8 cellular contexts compared by ENCODE assay signal in genomic region chr11:118152020-118152551, GRCh38. TPM values are rescaled to one million over a fixed set of nuclear protein-coding genes. Genes with fewer than 3 reads are reported as not detected.
DNase-seq lines count a peak whose midpoint lies in the region; ATAC-seq lines count a peak whose summit lies in the region.

No MANE protein-coding gene starts in this region.

- H4K20me1 ChIP-seq in BLaER1 = peaks cover 29% of the 10 kb centered on the region; the same call in 1 of the 2 replicates

- peak overlapping the region; percentile 96 for H3K4me2 ChIP-seq in BLaER1

- H2AFZ ChIP-seq in neuron (ENCODE audit: low read depth, low read length) = peak overlapping the region; percentile 97

- no peak overlapping the region for H3K27ac ChIP-seq in BLaER1
- no peak overlapping the region for H3K27ac ChIP-seq in effector memory CD4-positive, alpha-beta T cell (ENCODE audit: insufficient read depth, low read length, poor library complexity, severe bottlenecking)

- no peak overlapping the region for H3K9ac ChIP-seq in BLaER1

- H3K4me1 ChIP-seq in BLaER1 = peaks cover 17% of the 10 kb centered on the region
- H3K4me1 ChIP-seq in effector memory CD4-positive, alpha-beta T cell (ENCODE audit: control insufficient read depth, insufficient read depth, low read length, poor library complexity, severe bottlenecking) = peaks cover 16% of the 10 kb centered on the region
- peaks cover 11% of the 10 kb centered on the region for H3K4me1 ChIP-seq in neuron (ENCODE audit: insufficient read depth, low read length)

- ATAC-seq in HG03159 (IDR thresholded peaks at IDR 0.05; ENCODE audit: unreplicated experiment) = no peak
- ATAC-seq in sciatic nerve = no peak
- ATAC-seq in left colon = no peak

- intact Hi-C loops in sciatic nerve (cut with DNase I) (no loop called here), left colon (cut with DNase I, micrococcal nuclease) (no loop called here)

- H3K4me3 ChIP-seq in BLaER1 = peak overlapping the region; percentile 65
- H3K4me3 ChIP-seq in effector memory CD4-positive, alpha-beta T cell (ENCODE audit: insufficient read depth, low read depth, low read length, poor library complexity, severe bottlenecking) = peak overlapping the region; percentile 55
- peak overlapping the region; percentile 55 for H3K4me3 ChIP-seq in neuron (ENCODE audit: low read length)

- DNase-seq in NCI-H69 (lab: John Stamatoyannopoulos, UW) (peak; percentile 42), sciatic nerve (ENCODE audit: low spot score) (no peak), left colon (no peak), NCI-H2196 treated with DMSO at 0.1 percent for 48 hours (lab: John Stamatoyannopoulos, UW; ENCODE audit: unreplicated experiment) (no peak)
- DNase-seq in effector memory CD4-positive, alpha-beta T cell = no peak

- peaks cover 100% of the 10 kb centered on the region for H3K27me3 ChIP-seq in BLaER1
- peaks cover 39% of the 10 kb centered on the region for H3K27me3 ChIP-seq in effector memory CD4-positive, alpha-beta T cell (replicated peaks; ENCODE audit: control insufficient read depth, insufficient read depth, low read length, poor library complexity, severe bottlenecking)
- peaks cover 95% of the 10 kb centered on the region for H3K27me3 ChIP-seq in neuron (ENCODE audit: insufficient read depth, low read length)

- H3K36me3 ChIP-seq in BLaER1 (no peaks in the 10 kb centered on the region), neuron (ENCODE audit: insufficient read depth, low read length) (no peaks in the 10 kb centered on the region)
- H3K36me3 ChIP-seq in effector memory CD4-positive, alpha-beta T cell (ENCODE audit: control insufficient read depth, insufficient read depth, low read length) = no peaks in the 10 kb centered on the region

- no peaks in the 10 kb centered on the region for H3K9me3 ChIP-seq in BLaER1
- no peaks in the 10 kb centered on the region for H3K9me3 ChIP-seq in effector memory CD4-positive, alpha-beta T cell (ENCODE audit: control insufficient read depth, low read length)
- no peaks in the 10 kb centered on the region for H3K9me3 ChIP-seq in neuron (ENCODE audit: low read length)

RNA-seq across cellular contexts. Expression of gene SCN4B, which starts 0.5 kb away (rescaled TPM):
- total RNA-seq in sciatic nerve (2.9 TPM), left colon (1 to 10 TPM in 1 of 2 donors, under 1 TPM in 1; 0.67 to 1.6 TPM)

RNA-seq across cellular contexts. Expression of gene SCN2B, which starts 24.4 kb away (rescaled TPM):
- total RNA-seq in sciatic nerve = 2.7 TPM
- total RNA-seq in left colon = under 1 TPM; 0.06 to 0.47 TPM
